Comparison of ENCODE assay signal across 8 cellular contexts in genomic region chr9:133458643-133459312, GRCh38. TPM values are rescaled to one million over a fixed set of nuclear protein-coding genes. Genes with fewer than 3 reads are reported as not detected.
DNase-seq lines count a peak whose midpoint lies in the region; ATAC-seq and TF ChIP-seq lines count a peak whose summit lies in the region.

No MANE protein-coding gene starts in this region.

- WGBS in GM23248 (ENCODE audit: low coverage in 1 of 2, low lambda C conversion rate in 2 of 2, missing lambda C conversion rate in 2 of 2), 2 experiments, result 58 to 59% methylated on average over 14 to 16 of the region's 16 CpGs

- TF ChIP-seq CTCF in OCI-LY3 (IDR thresholded peaks at IDR 0.05; ENCODE audit: low read depth, low read length), result no peak
- TF ChIP-seq CTCF in retinal pigment epithelial cell (conservative IDR thresholded peaks at IDR 0.05; ENCODE audit: low read depth, low read length), result no peak

- ATAC-seq in GM19324 (IDR thresholded peaks at IDR 0.05; ENCODE audit: low FRiP score, unreplicated experiment), result no peak

- H3K9ac ChIP-seq in GM23248 (no peak overlapping the region), OCI-LY3 (ENCODE audit: low read length) (no peak overlapping the region), endocrine pancreas (ENCODE audit: control insufficient read depth, insufficient read depth, low read length) (no peak overlapping the region)

- no peaks in the 10 kb centered on the region for H3K27me3 ChIP-seq in GM23248 (replicated peaks; ENCODE audit: insufficient read depth)
- peaks cover 20% of the 10 kb centered on the region for H3K27me3 ChIP-seq in OCI-LY3 (ENCODE audit: low read depth, low read length)
- H3K27me3 ChIP-seq in endocrine pancreas (ENCODE audit: control insufficient read depth, insufficient read depth, low read length), result no peaks in the 10 kb centered on the region

- H3K4me3 ChIP-seq in GM23248 (peak overlapping the region; percentile 77), OCI-LY3 (ENCODE audit: low read length) (peak overlapping the region; percentile 83), endocrine pancreas (ENCODE audit: control insufficient read depth, insufficient read depth, low read length) (peak overlapping the region; percentile 22), retinal pigment epithelial cell (ENCODE audit: low read length) (peak overlapping the region; percentile 62)

- H3K27ac ChIP-seq in GM23248 (no peak overlapping the region), OCI-LY3 (ENCODE audit: low read length) (no peak overlapping the region)

- H4K20me1 ChIP-seq in GM23248 (ENCODE audit: insufficient read depth) (no peaks in the 10 kb centered on the region), OCI-LY3 (ENCODE audit: insufficient read depth, low read length) (no peaks in the 10 kb centered on the region)

- H3F3A ChIP-seq in GM23248 (ENCODE audit: insufficient read depth), result no peaks in the 10 kb centered on the region

- H3K79me2 ChIP-seq in GM23248 (ENCODE audit: insufficient read depth) (no peaks in the 10 kb centered on the region), OCI-LY3 (ENCODE audit: low read length) (no peaks in the 10 kb centered on the region)

- H3K4me2 ChIP-seq in GM23248 (ENCODE audit: unreplicated experiment), result peak overlapping the region; percentile 71
- H3K4me2 ChIP-seq in OCI-LY3 (ENCODE audit: low read length), result peak overlapping the region; percentile 63

- H3K9me3 ChIP-seq in GM23248 (ENCODE audit: low read depth) (no peaks in the 10 kb centered on the region), OCI-LY3 (ENCODE audit: insufficient read depth, low read length) (no peaks in the 10 kb centered on the region), endocrine pancreas (ENCODE audit: control insufficient read depth, low read length) (no peaks in the 10 kb centered on the region)

- in situ Hi-C loops in GM23248 (cut with MboI), result no loop called here

- DNase-seq in GM23248 (peak; percentile 20), retinal pigment epithelial cell (ENCODE audit: low read depth) (no peak), occipital lobe (lab: John Stamatoyannopoulos, UW) (no peak), T-helper 9 cell (no peak)
- no peak for DNase-seq in activated effector memory CD4-positive, alpha-beta T cell treated with anti-CD3 and anti-CD28 coated beads, Interleukin-2, amount 50 U/mL, for 16 hours

- no peaks in the 10 kb centered on the region for H3K4me1 ChIP-seq in GM23248 (ENCODE audit: insufficient read depth)
- H3K4me1 ChIP-seq in OCI-LY3 (ENCODE audit: low read length), result peaks cover 12% of the 10 kb centered on the region
- no peaks in the 10 kb centered on the region for H3K4me1 ChIP-seq in endocrine pancreas (ENCODE audit: control insufficient read depth, insufficient read depth, low read length)

- H2AFZ ChIP-seq in GM23248, result peak overlapping the region; percentile 87
- H2AFZ ChIP-seq in OCI-LY3 (ENCODE audit: low read depth, low read length), result no peak overlapping the region

- no peaks in the 10 kb centered on the region for H3K36me3 ChIP-seq in GM23248 (ENCODE audit: low read depth)
- H3K36me3 ChIP-seq in OCI-LY3 (replicated peaks; ENCODE audit: low read depth, low read length), result no peaks in the 10 kb centered on the region
- H3K36me3 ChIP-seq in endocrine pancreas (ENCODE audit: control insufficient read depth, insufficient read depth, low read length), result no peaks in the 10 kb centered on the region

- no peaks in the 10 kb centered on the region for H3K9me2 ChIP-seq in GM23248 (ENCODE audit: insufficient read depth)

RNA-seq across cellular contexts. Expression of gene CACFD1, which starts 1.0 kb away (rescaled TPM):
- total RNA-seq in GM23248 (2014; rRNA removed; shearing (Covaris generic)), result 7.0 and 8.5 TPM in 2 replicates
- 4.7 and 5.1 TPM in 2 replicates for polyA plus RNA-seq in GM23248 (2016; fragmentation: Nextera tagmentation; extraction: Ambion mirVana)
- total RNA-seq in occipital lobe, result 19.0 TPM

RNA-seq across cellular contexts. Expression of gene SLC2A6, which starts 20.1 kb away (rescaled TPM):
- 10.1 and 12.0 TPM in 2 replicates for total RNA-seq in GM23248 (2014; rRNA removed; shearing (Covaris generic))
- 6.8 and 8.6 TPM in 2 replicates for polyA plus RNA-seq in GM23248 (2016; fragmentation: Nextera tagmentation; extraction: Ambion mirVana)
- 17.2 TPM for total RNA-seq in occipital lobe

RNA-seq across cellular contexts. Expression of gene ADAMTS13, which starts 36.6 kb away (rescaled TPM):
- total RNA-seq in GM23248 (2014; rRNA removed; shearing (Covaris generic)), result 2.1 and 2.2 TPM in 2 replicates
- polyA plus RNA-seq in GM23248 (2016; fragmentation: Nextera tagmentation; extraction: Ambion mirVana), result 0.86 and 1.4 TPM in 2 replicates
- total RNA-seq in occipital lobe, result 2.2 TPM

RNA-seq across cellular contexts. Expression of gene REXO4, which starts 41.0 kb away (rescaled TPM):
- total RNA-seq in GM23248 (2014; rRNA removed; shearing (Covaris generic)), result 17.3 and 26.9 TPM in 2 replicates
- polyA plus RNA-seq in GM23248 (2016; fragmentation: Nextera tagmentation; extraction: Ambion mirVana), result 17.5 and 22.1 TPM in 2 replicates
- 15.1 TPM for total RNA-seq in occipital lobe

Comparison
In these comparisons a context has a peak if more than half of its experiments do, and no peak if none do; other contexts are left out.
1. H3K4me3 ChIP-seq: peak in every context shown above with its lines; median percentile 83 in OCI-LY3; 77 in GM23248; 62 in retinal pigment epithelial cell; 22 in endocrine pancreas.